Comparison of ENCODE assay signal across 1 cellular context in the genomic region with DNA sequence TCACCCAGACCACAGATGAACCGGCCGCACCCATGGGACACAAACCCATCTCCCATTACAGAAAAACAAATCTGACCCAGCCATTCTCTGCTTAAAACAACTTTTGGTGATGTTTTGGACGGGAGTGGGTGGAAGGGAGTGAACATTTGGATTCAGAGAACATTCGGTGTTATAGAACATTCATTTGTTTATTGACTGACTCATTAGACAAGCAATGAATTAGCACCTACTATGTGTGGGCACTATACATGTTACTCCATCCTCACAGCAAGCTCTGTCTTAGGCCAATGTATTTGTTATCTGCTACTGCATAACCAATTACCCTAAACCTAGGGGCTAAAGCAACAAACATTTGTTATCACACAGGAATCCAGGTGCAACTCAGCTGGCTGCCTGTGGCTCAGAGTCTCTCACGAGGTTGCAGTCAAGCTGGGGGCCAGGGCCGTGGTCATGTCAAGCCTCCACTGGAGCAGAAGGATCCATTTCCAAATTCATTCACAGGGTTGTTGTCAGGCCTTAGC.
TF ChIP-seq lines count a peak whose summit lies in the region.

No MANE protein-coding gene starts in this region.

TF ChIP-seq in GM23338, 12 proteins besides CTCF, POLR2A, EP300 and RAD21 (continued from another document):
- TF ChIP-seq, protein P1, sequence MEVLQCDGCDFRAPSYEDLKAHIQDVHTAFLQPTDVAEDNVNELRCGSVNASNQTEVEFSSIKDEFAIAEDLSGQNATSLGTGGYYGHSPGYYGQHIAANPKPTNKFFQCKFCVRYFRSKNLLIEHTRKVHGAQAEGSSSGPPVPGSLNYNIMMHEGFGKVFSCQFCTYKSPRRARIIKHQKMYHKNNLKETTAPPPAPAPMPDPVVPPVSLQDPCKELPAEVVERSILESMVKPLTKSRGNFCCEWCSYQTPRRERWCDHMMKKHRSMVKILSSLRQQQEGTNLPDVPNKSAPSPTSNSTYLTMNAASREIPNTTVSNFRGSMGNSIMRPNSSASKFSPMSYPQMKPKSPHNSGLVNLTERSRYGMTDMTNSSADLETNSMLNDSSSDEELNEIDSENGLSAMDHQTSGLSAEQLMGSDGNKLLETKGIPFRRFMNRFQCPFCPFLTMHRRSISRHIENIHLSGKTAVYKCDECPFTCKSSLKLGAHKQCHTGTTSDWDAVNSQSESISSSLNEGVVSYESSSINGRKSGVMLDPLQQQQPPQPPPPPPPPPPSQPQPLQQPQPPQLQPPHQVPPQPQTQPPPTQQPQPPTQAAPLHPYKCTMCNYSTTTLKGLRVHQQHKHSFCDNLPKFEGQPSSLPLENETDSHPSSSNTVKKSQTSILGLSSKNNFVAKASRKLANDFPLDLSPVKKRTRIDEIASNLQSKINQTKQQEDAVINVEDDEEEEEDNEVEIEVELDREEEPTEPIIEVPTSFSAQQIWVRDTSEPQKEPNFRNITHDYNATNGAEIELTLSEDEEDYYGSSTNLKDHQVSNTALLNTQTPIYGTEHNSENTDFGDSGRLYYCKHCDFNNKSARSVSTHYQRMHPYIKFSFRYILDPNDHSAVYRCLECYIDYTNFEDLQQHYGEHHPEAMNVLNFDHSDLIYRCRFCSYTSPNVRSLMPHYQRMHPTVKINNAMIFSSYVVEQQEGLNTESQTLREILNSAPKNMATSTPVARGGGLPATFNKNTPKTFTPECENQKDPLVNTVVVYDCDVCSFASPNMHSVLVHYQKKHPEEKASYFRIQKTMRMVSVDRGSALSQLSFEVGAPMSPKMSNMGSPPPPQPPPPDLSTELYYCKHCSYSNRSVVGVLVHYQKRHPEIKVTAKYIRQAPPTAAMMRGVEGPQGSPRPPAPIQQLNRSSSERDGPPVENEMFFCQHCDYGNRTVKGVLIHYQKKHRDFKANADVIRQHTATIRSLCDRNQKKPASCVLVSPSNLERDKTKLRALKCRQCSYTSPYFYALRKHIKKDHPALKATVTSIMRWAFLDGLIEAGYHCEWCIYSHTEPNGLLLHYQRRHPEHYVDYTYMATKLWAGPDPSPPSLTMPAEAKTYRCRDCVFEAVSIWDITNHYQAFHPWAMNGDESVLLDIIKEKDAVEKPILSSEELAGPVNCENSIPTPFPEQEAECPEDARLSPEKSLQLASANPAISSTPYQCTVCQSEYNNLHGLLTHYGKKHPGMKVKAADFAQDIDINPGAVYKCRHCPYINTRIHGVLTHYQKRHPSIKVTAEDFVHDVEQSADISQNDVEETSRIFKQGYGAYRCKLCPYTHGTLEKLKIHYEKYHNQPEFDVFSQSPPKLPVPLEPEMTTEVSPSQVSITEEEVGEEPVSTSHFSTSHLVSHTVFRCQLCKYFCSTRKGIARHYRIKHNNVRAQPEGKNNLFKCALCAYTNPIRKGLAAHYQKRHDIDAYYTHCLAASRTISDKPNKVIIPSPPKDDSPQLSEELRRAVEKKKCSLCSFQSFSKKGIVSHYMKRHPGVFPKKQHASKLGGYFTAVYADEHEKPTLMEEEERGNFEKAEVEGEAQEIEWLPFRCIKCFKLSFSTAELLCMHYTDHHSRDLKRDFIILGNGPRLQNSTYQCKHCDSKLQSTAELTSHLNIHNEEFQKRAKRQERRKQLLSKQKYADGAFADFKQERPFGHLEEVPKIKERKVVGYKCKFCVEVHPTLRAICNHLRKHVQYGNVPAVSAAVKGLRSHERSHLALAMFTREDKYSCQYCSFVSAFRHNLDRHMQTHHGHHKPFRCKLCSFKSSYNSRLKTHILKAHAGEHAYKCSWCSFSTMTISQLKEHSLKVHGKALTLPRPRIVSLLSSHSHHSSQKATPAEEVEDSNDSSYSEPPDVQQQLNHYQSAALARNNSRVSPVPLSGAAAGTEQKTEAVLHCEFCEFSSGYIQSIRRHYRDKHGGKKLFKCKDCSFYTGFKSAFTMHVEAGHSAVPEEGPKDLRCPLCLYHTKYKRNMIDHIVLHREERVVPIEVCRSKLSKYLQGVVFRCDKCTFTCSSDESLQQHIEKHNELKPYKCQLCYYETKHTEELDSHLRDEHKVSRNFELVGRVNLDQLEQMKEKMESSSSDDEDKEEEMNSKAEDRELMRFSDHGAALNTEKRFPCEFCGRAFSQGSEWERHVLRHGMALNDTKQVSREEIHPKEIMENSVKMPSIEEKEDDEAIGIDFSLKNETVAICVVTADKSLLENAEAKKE (CRISPR knock-in tag; IDR thresholded peaks at IDR 0.05), result no peak
- TF ChIP-seq, protein P2, sequence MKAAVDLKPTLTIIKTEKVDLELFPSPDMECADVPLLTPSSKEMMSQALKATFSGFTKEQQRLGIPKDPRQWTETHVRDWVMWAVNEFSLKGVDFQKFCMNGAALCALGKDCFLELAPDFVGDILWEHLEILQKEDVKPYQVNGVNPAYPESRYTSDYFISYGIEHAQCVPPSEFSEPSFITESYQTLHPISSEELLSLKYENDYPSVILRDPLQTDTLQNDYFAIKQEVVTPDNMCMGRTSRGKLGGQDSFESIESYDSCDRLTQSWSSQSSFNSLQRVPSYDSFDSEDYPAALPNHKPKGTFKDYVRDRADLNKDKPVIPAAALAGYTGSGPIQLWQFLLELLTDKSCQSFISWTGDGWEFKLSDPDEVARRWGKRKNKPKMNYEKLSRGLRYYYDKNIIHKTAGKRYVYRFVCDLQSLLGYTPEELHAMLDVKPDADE (IDR thresholded peaks at IDR 0.05), result no peak
- TF ChIP-seq JUNB (IDR thresholded peaks at IDR 0.05; ENCODE audit: unreplicated experiment) (no peak), NANOG (IDR thresholded peaks at IDR 0.05; ENCODE audit: borderline replicate concordance) (no peak), POLR2AphosphoS5 (IDR thresholded peaks at IDR 0.05; ENCODE audit: low read depth) (no peak), ZNF114 (CRISPR knock-in tag; IDR thresholded peaks at IDR 0.05) (no peak), EZH2phosphoT487 (IDR thresholded peaks at IDR 0.05; ENCODE audit: unreplicated experiment) (no peak), STAT1 (IDR thresholded peaks at IDR 0.05; ENCODE audit: unreplicated experiment) (no peak)
- TF ChIP-seq, protein P3, sequence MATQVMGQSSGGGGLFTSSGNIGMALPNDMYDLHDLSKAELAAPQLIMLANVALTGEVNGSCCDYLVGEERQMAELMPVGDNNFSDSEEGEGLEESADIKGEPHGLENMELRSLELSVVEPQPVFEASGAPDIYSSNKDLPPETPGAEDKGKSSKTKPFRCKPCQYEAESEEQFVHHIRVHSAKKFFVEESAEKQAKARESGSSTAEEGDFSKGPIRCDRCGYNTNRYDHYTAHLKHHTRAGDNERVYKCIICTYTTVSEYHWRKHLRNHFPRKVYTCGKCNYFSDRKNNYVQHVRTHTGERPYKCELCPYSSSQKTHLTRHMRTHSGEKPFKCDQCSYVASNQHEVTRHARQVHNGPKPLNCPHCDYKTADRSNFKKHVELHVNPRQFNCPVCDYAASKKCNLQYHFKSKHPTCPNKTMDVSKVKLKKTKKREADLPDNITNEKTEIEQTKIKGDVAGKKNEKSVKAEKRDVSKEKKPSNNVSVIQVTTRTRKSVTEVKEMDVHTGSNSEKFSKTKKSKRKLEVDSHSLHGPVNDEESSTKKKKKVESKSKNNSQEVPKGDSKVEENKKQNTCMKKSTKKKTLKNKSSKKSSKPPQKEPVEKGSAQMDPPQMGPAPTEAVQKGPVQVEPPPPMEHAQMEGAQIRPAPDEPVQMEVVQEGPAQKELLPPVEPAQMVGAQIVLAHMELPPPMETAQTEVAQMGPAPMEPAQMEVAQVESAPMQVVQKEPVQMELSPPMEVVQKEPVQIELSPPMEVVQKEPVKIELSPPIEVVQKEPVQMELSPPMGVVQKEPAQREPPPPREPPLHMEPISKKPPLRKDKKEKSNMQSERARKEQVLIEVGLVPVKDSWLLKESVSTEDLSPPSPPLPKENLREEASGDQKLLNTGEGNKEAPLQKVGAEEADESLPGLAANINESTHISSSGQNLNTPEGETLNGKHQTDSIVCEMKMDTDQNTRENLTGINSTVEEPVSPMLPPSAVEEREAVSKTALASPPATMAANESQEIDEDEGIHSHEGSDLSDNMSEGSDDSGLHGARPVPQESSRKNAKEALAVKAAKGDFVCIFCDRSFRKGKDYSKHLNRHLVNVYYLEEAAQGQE (IDR thresholded peaks at IDR 0.05; ENCODE audit: unreplicated experiment), result no peak
